In genomic region chr1:165666152-165666551, GRCh38 we compare ENCODE assay signal across 17 cellular contexts. TPM values are rescaled to one million over a fixed set of nuclear protein-coding genes. Genes with fewer than 3 reads are reported as not detected.
DNase-seq lines count a peak whose midpoint lies in the region; ATAC-seq lines count a peak whose summit lies in the region.
"Had no signal": no experiment of that assay in that cellular context is flagged by ENCODE, and none has a peak within 500 bp of the region (broad histone marks: within the 10 kb centered on the region; RNA-seq: fewer than 3 reads in every experiment).

No MANE protein-coding gene starts in this region.

- H3K27me3 Mint-ChIP-seq in immature natural killer cell (ENCODE audit: low read depth in 3 of 3), result peaks cover 0 to 1% (median 0%) of the 10 kb centered on the region in 3 donors

- DNase-seq in HCEC 1CT (peak; percentile 56), SK-N-MC (ENCODE audit: low read depth, low spot score) (no peak), fibroblast of the conjunctiva (ENCODE audit: low read depth) (peak; percentile 36), immature natural killer cell (no peak)
- DNase-seq: ACHN; activated CD8-positive, alpha-beta memory T cell treated with anti-CD3 and anti-CD28 coated beads for 24 hours; activated gamma-delta T cell; islet precursor cell; mucosa of descending colon; NCI-H82; stimulated activated naive CD8-positive, alpha-beta T cell treated with anti-CD3 and anti-CD28 coated beads, Interleukin-15, Interleukin-2, amounts not matched to agents 100 U/mL and 50 U/mL, for 24 hours had no signal

- H3K79me2 ChIP-seq in ACC112 (ENCODE audit: control insufficient read depth, insufficient read depth, low read length, unreplicated experiment), result peaks cover 4% of the 10 kb centered on the region

- no peaks in the 10 kb centered on the region for H3K27me3 ChIP-seq in ACC112 (ENCODE audit: insufficient read depth, low read length)

- no peak overlapping the region for H3K27ac Mint-ChIP-seq in immature natural killer cell

- H3K36me3 ChIP-seq in ACC112 (ENCODE audit: insufficient read depth, low read length), result peaks cover 52% of the 10 kb centered on the region
- H3K36me3 ChIP-seq in SK-N-MC (ENCODE audit: insufficient read depth, low read length), result peaks cover 90% of the 10 kb centered on the region

- ATAC-seq in GM18868 (IDR thresholded peaks at IDR 0.05; ENCODE audit: unreplicated experiment) (no peak), HG03039 (IDR thresholded peaks at IDR 0.05; ENCODE audit: unreplicated experiment) (no peak), HG02759 (IDR thresholded peaks at IDR 0.05; ENCODE audit: unreplicated experiment) (no peak)
- ATAC-seq: mucosa of descending colon; SK-N-SH treated with all-trans-retinoic acid at 6 μM for 48 hours; stimulated activated naive CD8-positive, alpha-beta T cell treated with anti-CD3 and anti-CD28 coated beads, Interleukin-15, Interleukin-2, amounts not matched to agents 100 U/mL and 50 U/mL, for 24 hours had no signal

- H3K9me3 ChIP-seq in SK-N-MC (ENCODE audit: low read depth, low read length), result no peaks in the 10 kb centered on the region
- H3K9me3 ChIP-seq: mucosa of descending colon had no signal

- H2AFZ ChIP-seq in ACC112 (ENCODE audit: low read length, unreplicated experiment), result no peak overlapping the region

- peaks cover 48 to 86% (median 49%) of the 10 kb centered on the region in 3 donors for H3K36me3 Mint-ChIP-seq in immature natural killer cell

- peaks cover 13% of the 10 kb centered on the region for H3K4me1 ChIP-seq in ACC112 (ENCODE audit: control insufficient read depth, insufficient read depth, low read length, unreplicated experiment)

- H3K9ac ChIP-seq in SK-N-MC (ENCODE audit: insufficient read length), result no peak overlapping the region

- H3K4me3 ChIP-seq in ACC112 (ENCODE audit: low read depth, low read length), result no peak overlapping the region
- no peak overlapping the region for H3K4me3 ChIP-seq in SK-N-MC
- H3K4me3 ChIP-seq: mucosa of descending colon, smooth muscle cell had no signal

- H3K4me3 Mint-ChIP-seq in immature natural killer cell, result no peak overlapping the region

- peaks cover 0 to 2% (median 0%) of the 10 kb centered on the region in 6 donors for H3K9me3 Mint-ChIP-seq in immature natural killer cell

- H3K4me1 Mint-ChIP-seq in immature natural killer cell, result peaks cover 12% of the 10 kb centered on the region in 2 donors

- peak overlapping the region; percentile 18; the same call in 1 of the 2 replicates for H3K27ac ChIP-seq in ACC112 (ENCODE audit: low read depth, low read length)
- H3K27ac ChIP-seq in SK-N-MC, result peak overlapping the region; percentile 65; the same call in 1 of the 2 replicates

RNA-seq across cellular contexts. Expression of gene ALDH9A1, which starts 32.2 kb away (rescaled TPM):
- polyA plus RNA-seq in immature natural killer cell, result 10 to 100 TPM; 60.7 to 98.3 (median 90.8) TPM

RNA-seq across cellular contexts. Expression of gene MGST3, which starts 35.1 kb away (rescaled TPM):
- polyA plus RNA-seq in immature natural killer cell, result 100 to 1,000 TPM in 2 of 3 donors, 10 to 100 TPM in 1; 81.6 to 149 (median 104) TPM

Comparison
In these comparisons a context has a peak if more than half of its experiments do, and no peak if none do; other contexts are left out.
1. DNase-seq: peak in HCEC 1CT (single experiment) and fibroblast of the conjunctiva (single experiment); none in SK-N-MC (single experiment) and immature natural killer cell (0 of 3).